Comparison of ENCODE assay signal across 16 cellular contexts in the genomic region with DNA sequence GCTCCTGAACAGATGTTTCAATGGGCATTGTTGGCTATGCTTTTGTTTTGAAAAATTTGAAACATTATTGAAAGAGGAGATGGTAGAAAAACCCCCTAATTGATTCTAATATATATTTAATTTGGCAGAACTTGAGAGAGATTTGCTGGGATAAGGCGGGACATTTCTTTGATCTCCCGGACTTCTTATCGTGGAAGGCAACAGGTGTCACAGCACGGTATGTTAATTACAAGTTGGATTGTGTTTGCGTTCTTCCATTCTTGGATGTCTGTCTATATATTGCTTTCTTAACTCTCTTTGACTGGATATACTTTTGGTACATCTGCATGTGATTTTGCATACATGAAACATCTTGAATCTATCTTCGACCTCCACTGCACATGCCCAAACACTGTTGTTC.
DNase-seq lines count a peak whose midpoint lies in the region; ATAC-seq and TF ChIP-seq lines count a peak whose summit lies in the region.
"Had no signal": no experiment of that assay in that cellular context is flagged by ENCODE, and none has a peak within 500 bp of the region (broad histone marks: within the 10 kb centered on the region; RNA-seq: fewer than 3 reads in every experiment).

No MANE protein-coding gene starts in this region.

- H3K4ac ChIP-seq in IMR-90 (ENCODE audit: low read depth, low read length), result no peak overlapping the region

- H4K20me1 ChIP-seq in IMR-90 (ENCODE audit: insufficient read depth, low read length), result no peaks in the 10 kb centered on the region
- no peaks in the 10 kb centered on the region for H4K20me1 ChIP-seq in smooth muscle cell (ENCODE audit: low read depth)

- no peak overlapping the region for H3K56ac ChIP-seq in IMR-90 (ENCODE audit: extremely low read depth, insufficient read depth, low read length)

- H4K91ac ChIP-seq in IMR-90 (ENCODE audit: insufficient read depth, low read depth, low read length), result no peak overlapping the region; the same call in 1 of the 2 replicates

- H3K27me3 ChIP-seq in IMR-90 (ENCODE audit: control insufficient read depth, insufficient read depth, low read length) (no peaks in the 10 kb centered on the region), smooth muscle cell (ENCODE audit: low read depth) (no peaks in the 10 kb centered on the region)

- POLR2A ChIA-PET in IMR-90 (lab: Charles Lee; ENCODE audit: unreplicated experiment), result no interaction called here

- H3K4me2 ChIP-seq in IMR-90 (ENCODE audit: low read depth, low read length) (no peak overlapping the region), smooth muscle cell (no peak overlapping the region)
- H3K4me2 ChIP-seq: GM23338 had no signal

- no peak overlapping the region for H2AK9ac ChIP-seq in IMR-90 (replicated peaks; ENCODE audit: low read depth, low read length, poor library complexity)

- H3K27ac ChIP-seq in IMR-90 (ENCODE audit: insufficient read depth, low read length), result no peak overlapping the region
- H3K27ac ChIP-seq in smooth muscle cell (ENCODE audit: low read depth), result peak overlapping the region; percentile 53

- H3K79me2 ChIP-seq in smooth muscle cell (ENCODE audit: low read depth), result no peaks in the 10 kb centered on the region

- no TSS peak for BruUV-seq in IMR-90 (replicated peaks; lab: Mats Ljungman, UMichigan)
- BruUV-seq in Calu3 (replicated peaks; lab: Mats Ljungman, UMichigan), result no TSS peak

- in situ Hi-C loops in IMR-90 (cut with MboI; ENCODE audit: low sequenced_read_pairs), result loop anchor here (5.0 kb wide), 1 partner anchor 49 kb away; no protein-coding TSS in a partner anchor

- no peaks in the 10 kb centered on the region for H3K4me1 Mint-ChIP-seq in activated T-helper 17 cell treated with anti-CD3 and anti-CD28 coated beads, Interleukin-2, amount 50 U/mL, for 72 hours
- H3K4me1 Mint-ChIP-seq in mesothelial cell of epicardium (peaks cover 21% of the 10 kb centered on the region), Calu3 (ENCODE audit: low read depth, unreplicated experiment) (no peaks in the 10 kb centered on the region)
- H3K4me1 Mint-ChIP-seq: CD4-positive, alpha-beta memory T cell had no signal

- no peaks in the 10 kb centered on the region for H3K79me1 ChIP-seq in IMR-90 (ENCODE audit: low read depth in 1 of 2, low read length in 2 of 2)

- TF ChIP-seq CTCF in IMR-90 (conservative IDR thresholded peaks at IDR 0.05; ENCODE audit: low read depth, low read length) (no peak), mesothelial cell of epicardium (IDR thresholded peaks at IDR 0.05; ENCODE audit: unreplicated experiment) (no peak), smooth muscle cell (IDR thresholded peaks at IDR 0.05; ENCODE audit: borderline replicate concordance, insufficient read depth, poor library complexity, severe bottlenecking) (no peak), Calu3 (IDR thresholded peaks at IDR 0.05; ENCODE audit: unreplicated experiment) (no peak)

- no peaks in the 10 kb centered on the region for H3K36me3 ChIP-seq in IMR-90 (ENCODE audit: control insufficient read depth, insufficient read depth, low read length)
- no peaks in the 10 kb centered on the region for H3K36me3 ChIP-seq in smooth muscle cell (ENCODE audit: low read depth)

- dilution Hi-C loops in IMR-90 (cut with HindIII; ENCODE audit: low sequenced_read_pairs, unreplicated experiment), result no loop called here

- WGBS in IMR-90 (ENCODE audit: extremely low coverage in 2 of 2, insufficient read length in 1 of 2), 2 experiments, result no CpG with 5 or more reads among the region's 6 CpGs
- 81% methylated on average over 6 of the region's 6 CpGs for WGBS in smooth muscle cell (ENCODE audit: low lambda C conversion rate)

- peak overlapping the region; percentile 84 for H3K27ac Mint-ChIP-seq in activated T-helper 17 cell treated with anti-CD3 and anti-CD28 coated beads, Interleukin-2, amount 50 U/mL, for 72 hours
- peak overlapping the region; percentile 71 for H3K27ac Mint-ChIP-seq in mesothelial cell of epicardium
- no peak overlapping the region for H3K27ac Mint-ChIP-seq in Calu3 (ENCODE audit: unreplicated experiment)
- H3K27ac Mint-ChIP-seq: CD4-positive, alpha-beta memory T cell; GM23338; H9 had no signal

- peak overlapping the region; percentile 50; the same call in 1 of the 2 replicates for H2BK120ac ChIP-seq in IMR-90 (ENCODE audit: low read depth, low read length)

- no peak for TF ChIP-seq RAD21 in IMR-90 (IDR thresholded peaks at IDR 0.05; ENCODE audit: low read length)

- CTCF ChIA-PET in IMR-90 (lab: Yijun Ruan, JAX), result no interaction called here
- CTCF ChIA-PET in Calu3 (lab: Charles Lee), result no interaction called here

- H3F3A ChIP-seq in smooth muscle cell (ENCODE audit: low read depth), result peaks cover 16% of the 10 kb centered on the region

- no peak overlapping the region for H3K9ac ChIP-seq in IMR-90 (ENCODE audit: low read depth, low read length)
- no peak overlapping the region for H3K9ac ChIP-seq in smooth muscle cell (ENCODE audit: low read depth)

- H4K8ac ChIP-seq in IMR-90 (ENCODE audit: low read depth in 2 of 2, low read length in 2 of 2), result no peak overlapping the region

- intact Hi-C loops in IMR-90 (cut with micrococcal nuclease), result loop anchor here (5.0 kb wide), 1 partner anchor 324 kb away; no protein-coding TSS in a partner anchor
- intact Hi-C loops in Calu3 (cut with micrococcal nuclease; ENCODE audit: unreplicated experiment), result no loop called here

- no peak overlapping the region for H2AK5ac ChIP-seq in IMR-90 (ENCODE audit: low read depth, low read length)

- H2BK5ac ChIP-seq in IMR-90 (ENCODE audit: low read depth, low read length, poor library complexity, severe bottlenecking), result peak overlapping the region; percentile 77

- H3K36me3 Mint-ChIP-seq in activated T-helper 17 cell treated with anti-CD3 and anti-CD28 coated beads, Interleukin-2, amount 50 U/mL, for 72 hours (ENCODE audit: low read depth), result no peaks in the 10 kb centered on the region
- H3K36me3 Mint-ChIP-seq in mesothelial cell of epicardium (peaks cover 24% of the 10 kb centered on the region), Calu3 (ENCODE audit: insufficient read depth, unreplicated experiment) (peaks cover 5% of the 10 kb centered on the region)

- peak overlapping the region; percentile 34; the same call in 1 of the 2 replicates for H4K5ac ChIP-seq in IMR-90 (ENCODE audit: low read depth, low read length)

- H3K14ac ChIP-seq in IMR-90 (replicated peaks; ENCODE audit: low read depth, low read length), result 0 out of 2 replicates have a peak overlapping the region, but pooled peaks have one; percentile 48

- no peaks in the 10 kb centered on the region for H3K27me3 Mint-ChIP-seq in activated T-helper 17 cell treated with anti-CD3 and anti-CD28 coated beads, Interleukin-2, amount 50 U/mL, for 72 hours
- H3K27me3 Mint-ChIP-seq in mesothelial cell of epicardium (ENCODE audit: low read depth), result no peaks in the 10 kb centered on the region
- no peaks in the 10 kb centered on the region for H3K27me3 Mint-ChIP-seq in Calu3 (ENCODE audit: unreplicated experiment)
- H3K27me3 Mint-ChIP-seq: CD4-positive, alpha-beta memory T cell had no signal

- H3K18ac ChIP-seq in IMR-90 (ENCODE audit: low read depth, low read length), result peak overlapping the region; percentile 88

- H3K9me3 ChIP-seq in IMR-90 (ENCODE audit: control insufficient read depth, insufficient read depth, low read length) (no peaks in the 10 kb centered on the region), smooth muscle cell (replicated peaks; ENCODE audit: low read depth) (no peaks in the 10 kb centered on the region)

- H2AFZ ChIP-seq in IMR-90 (replicated peaks; ENCODE audit: low read length, poor library complexity) (no peak overlapping the region), smooth muscle cell (ENCODE audit: low read depth) (no peak overlapping the region)
- H2AFZ ChIP-seq: GM23338 had no signal

- H3K4me1 ChIP-seq in IMR-90 (ENCODE audit: control insufficient read depth, insufficient read depth, low read length) (peaks cover 8% of the 10 kb centered on the region), smooth muscle cell (ENCODE audit: low read depth) (peaks cover 5% of the 10 kb centered on the region)

- H3K23ac ChIP-seq in IMR-90 (ENCODE audit: low read depth, low read length), result no peak overlapping the region

- H3K9me1 ChIP-seq in IMR-90 (ENCODE audit: insufficient read depth, low read length), result no peaks in the 10 kb centered on the region

- no peak overlapping the region for H3K4me3 ChIP-seq in IMR-90 (ENCODE audit: insufficient read depth, low read depth, low read length)
- no peak overlapping the region for H3K4me3 ChIP-seq in smooth muscle cell
- H3K4me3 ChIP-seq: GM23338 had no signal

- no peak overlapping the region for H2BK20ac ChIP-seq in IMR-90 (ENCODE audit: low read depth, low read length)

- ATAC-seq in IMR-90 (ENCODE audit: low read depth), result no peak
- no peak for ATAC-seq in activated T-helper 17 cell treated with anti-CD3 and anti-CD28 coated beads, Interleukin-2, amount 50 U/mL, for 72 hours (replicated peaks)
- ATAC-seq: GM23338, HCT116 had no signal

- H2BK15ac ChIP-seq in IMR-90 (ENCODE audit: low read depth, low read length), result peak overlapping the region; percentile 8; the same call in 1 of the 3 replicates

- no peak overlapping the region for H3K4me3 Mint-ChIP-seq in activated T-helper 17 cell treated with anti-CD3 and anti-CD28 coated beads, Interleukin-2, amount 50 U/mL, for 72 hours
- H3K4me3 Mint-ChIP-seq in mesothelial cell of epicardium (no peak overlapping the region), Calu3 (ENCODE audit: low read depth, unreplicated experiment) (no peak overlapping the region)
- H3K4me3 Mint-ChIP-seq: CD4-positive, alpha-beta memory T cell; GM23338; H9 had no signal

- no peak for DNase-seq in IMR-90
- no peak for DNase-seq in mesothelial cell of epicardium (ENCODE audit: low spot score in 2 of 2, unreplicated experiment in 2 of 2)
- DNase-seq in smooth muscle cell (lab: John Stamatoyannopoulos, UW; ENCODE audit: unreplicated experiment), result no peak
- DNase-seq in middle frontal gyrus (ENCODE audit: extremely low spot score, low spot score), result no peak
- DNase-seq in Calu3, result no peak
- DNase-seq in activated CD8-positive, alpha-beta memory T cell treated with anti-CD3 and anti-CD28 coated beads for 24 hours, result no peak
- DNase-seq: C1 segment of cervical spinal cord; CD4-positive, alpha-beta memory T cell; COR-L47; DMS53; DMS79 treated with DMSO at 0.1 percent for 48 hours; GF-D8; H9 had no signal

- H3K9me3 Mint-ChIP-seq in activated T-helper 17 cell treated with anti-CD3 and anti-CD28 coated beads, Interleukin-2, amount 50 U/mL, for 72 hours, result no peaks in the 10 kb centered on the region
- peaks cover 19% of the 10 kb centered on the region for H3K9me3 Mint-ChIP-seq in mesothelial cell of epicardium
- peaks cover 4% of the 10 kb centered on the region for H3K9me3 Mint-ChIP-seq in Calu3 (ENCODE audit: low read depth, unreplicated experiment)

- no peak for TF ChIP-seq POLR2A in IMR-90 (IDR thresholded peaks at IDR 0.05; ENCODE audit: low read depth, low read length)

TF ChIP-seq in IMR-90, 13 proteins besides CTCF, POLR2A, EP300 and RAD21:
- no peak for TF ChIP-seq RCOR1 (IDR thresholded peaks at IDR 0.05; ENCODE audit: insufficient replicate concordance, low read length)
